Comparison of ENCODE assay signal across 1 cellular context in the genomic region with DNA sequence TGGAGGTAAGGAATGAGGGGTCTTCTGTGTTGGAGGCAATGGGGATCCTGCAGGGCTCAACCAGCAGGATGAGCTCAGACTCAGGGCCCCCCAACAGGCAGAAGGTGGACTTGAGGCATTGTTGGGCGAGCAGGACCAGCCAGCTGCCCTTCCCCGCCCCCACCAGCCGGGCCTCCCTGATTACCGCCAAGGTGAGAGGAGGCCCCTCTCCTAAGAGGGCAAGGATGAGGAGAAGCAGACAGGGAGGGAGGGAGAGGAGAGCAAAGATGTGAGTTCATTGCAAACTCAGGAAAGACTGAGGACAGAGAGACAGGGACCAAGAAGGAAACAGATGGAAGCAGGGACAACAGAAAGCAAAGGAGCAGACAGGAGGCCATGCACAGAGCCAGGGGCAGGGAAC.
TF ChIP-seq lines count a peak whose summit lies in the region.

No MANE protein-coding gene starts in this region.

TF ChIP-seq in GM23338, 12 proteins besides CTCF, POLR2A, EP300 and RAD21 (continued from another document):
- TF ChIP-seq, protein P1, sequence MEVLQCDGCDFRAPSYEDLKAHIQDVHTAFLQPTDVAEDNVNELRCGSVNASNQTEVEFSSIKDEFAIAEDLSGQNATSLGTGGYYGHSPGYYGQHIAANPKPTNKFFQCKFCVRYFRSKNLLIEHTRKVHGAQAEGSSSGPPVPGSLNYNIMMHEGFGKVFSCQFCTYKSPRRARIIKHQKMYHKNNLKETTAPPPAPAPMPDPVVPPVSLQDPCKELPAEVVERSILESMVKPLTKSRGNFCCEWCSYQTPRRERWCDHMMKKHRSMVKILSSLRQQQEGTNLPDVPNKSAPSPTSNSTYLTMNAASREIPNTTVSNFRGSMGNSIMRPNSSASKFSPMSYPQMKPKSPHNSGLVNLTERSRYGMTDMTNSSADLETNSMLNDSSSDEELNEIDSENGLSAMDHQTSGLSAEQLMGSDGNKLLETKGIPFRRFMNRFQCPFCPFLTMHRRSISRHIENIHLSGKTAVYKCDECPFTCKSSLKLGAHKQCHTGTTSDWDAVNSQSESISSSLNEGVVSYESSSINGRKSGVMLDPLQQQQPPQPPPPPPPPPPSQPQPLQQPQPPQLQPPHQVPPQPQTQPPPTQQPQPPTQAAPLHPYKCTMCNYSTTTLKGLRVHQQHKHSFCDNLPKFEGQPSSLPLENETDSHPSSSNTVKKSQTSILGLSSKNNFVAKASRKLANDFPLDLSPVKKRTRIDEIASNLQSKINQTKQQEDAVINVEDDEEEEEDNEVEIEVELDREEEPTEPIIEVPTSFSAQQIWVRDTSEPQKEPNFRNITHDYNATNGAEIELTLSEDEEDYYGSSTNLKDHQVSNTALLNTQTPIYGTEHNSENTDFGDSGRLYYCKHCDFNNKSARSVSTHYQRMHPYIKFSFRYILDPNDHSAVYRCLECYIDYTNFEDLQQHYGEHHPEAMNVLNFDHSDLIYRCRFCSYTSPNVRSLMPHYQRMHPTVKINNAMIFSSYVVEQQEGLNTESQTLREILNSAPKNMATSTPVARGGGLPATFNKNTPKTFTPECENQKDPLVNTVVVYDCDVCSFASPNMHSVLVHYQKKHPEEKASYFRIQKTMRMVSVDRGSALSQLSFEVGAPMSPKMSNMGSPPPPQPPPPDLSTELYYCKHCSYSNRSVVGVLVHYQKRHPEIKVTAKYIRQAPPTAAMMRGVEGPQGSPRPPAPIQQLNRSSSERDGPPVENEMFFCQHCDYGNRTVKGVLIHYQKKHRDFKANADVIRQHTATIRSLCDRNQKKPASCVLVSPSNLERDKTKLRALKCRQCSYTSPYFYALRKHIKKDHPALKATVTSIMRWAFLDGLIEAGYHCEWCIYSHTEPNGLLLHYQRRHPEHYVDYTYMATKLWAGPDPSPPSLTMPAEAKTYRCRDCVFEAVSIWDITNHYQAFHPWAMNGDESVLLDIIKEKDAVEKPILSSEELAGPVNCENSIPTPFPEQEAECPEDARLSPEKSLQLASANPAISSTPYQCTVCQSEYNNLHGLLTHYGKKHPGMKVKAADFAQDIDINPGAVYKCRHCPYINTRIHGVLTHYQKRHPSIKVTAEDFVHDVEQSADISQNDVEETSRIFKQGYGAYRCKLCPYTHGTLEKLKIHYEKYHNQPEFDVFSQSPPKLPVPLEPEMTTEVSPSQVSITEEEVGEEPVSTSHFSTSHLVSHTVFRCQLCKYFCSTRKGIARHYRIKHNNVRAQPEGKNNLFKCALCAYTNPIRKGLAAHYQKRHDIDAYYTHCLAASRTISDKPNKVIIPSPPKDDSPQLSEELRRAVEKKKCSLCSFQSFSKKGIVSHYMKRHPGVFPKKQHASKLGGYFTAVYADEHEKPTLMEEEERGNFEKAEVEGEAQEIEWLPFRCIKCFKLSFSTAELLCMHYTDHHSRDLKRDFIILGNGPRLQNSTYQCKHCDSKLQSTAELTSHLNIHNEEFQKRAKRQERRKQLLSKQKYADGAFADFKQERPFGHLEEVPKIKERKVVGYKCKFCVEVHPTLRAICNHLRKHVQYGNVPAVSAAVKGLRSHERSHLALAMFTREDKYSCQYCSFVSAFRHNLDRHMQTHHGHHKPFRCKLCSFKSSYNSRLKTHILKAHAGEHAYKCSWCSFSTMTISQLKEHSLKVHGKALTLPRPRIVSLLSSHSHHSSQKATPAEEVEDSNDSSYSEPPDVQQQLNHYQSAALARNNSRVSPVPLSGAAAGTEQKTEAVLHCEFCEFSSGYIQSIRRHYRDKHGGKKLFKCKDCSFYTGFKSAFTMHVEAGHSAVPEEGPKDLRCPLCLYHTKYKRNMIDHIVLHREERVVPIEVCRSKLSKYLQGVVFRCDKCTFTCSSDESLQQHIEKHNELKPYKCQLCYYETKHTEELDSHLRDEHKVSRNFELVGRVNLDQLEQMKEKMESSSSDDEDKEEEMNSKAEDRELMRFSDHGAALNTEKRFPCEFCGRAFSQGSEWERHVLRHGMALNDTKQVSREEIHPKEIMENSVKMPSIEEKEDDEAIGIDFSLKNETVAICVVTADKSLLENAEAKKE (CRISPR knock-in tag; IDR thresholded peaks at IDR 0.05) = no peak
- TF ChIP-seq EZH2 (IDR thresholded peaks at IDR 0.05; ENCODE audit: low read depth, unreplicated experiment) (no peak), REST (IDR thresholded peaks at IDR 0.05; ENCODE audit: unreplicated experiment) (no peak), POLR2AphosphoS5 (IDR thresholded peaks at IDR 0.05; ENCODE audit: low read depth) (no peak)
